13 cellular contexts compared by ENCODE assay signal in the genomic region with DNA sequence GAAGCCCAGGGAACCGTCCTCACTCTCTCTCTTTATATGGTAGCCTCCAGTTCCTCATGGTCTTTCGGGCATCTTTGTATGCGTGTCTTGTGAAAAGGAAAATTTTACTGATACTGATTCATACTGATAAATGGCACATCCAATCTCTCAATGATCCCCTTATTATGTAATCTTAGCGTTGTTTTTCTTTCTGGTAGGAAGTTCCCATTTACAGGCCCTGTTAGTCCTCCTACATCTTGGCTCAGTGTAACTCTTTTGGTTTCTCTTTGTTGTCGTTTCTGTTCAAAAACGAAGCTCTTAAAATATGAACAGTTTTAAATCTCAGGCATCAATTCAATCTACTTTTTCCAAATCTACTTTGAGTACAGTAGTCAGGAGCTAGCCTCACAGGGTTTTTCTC.
DNase-seq lines count a peak whose midpoint lies in the region; ATAC-seq, FAIRE-seq and TF ChIP-seq lines count a peak whose summit lies in the region.
"Had no signal": no experiment of that assay in that cellular context is flagged by ENCODE, and none has a peak within 500 bp of the region (broad histone marks: within the 10 kb centered on the region; RNA-seq: fewer than 3 reads in every experiment).

No MANE protein-coding gene starts in this region.

- H3K27ac ChIP-seq in GM12878 (ENCODE audit: control insufficient read depth, insufficient read depth), result peak overlapping the region; percentile 29
- no peak overlapping the region for H3K27ac ChIP-seq in CD8-positive, alpha-beta T cell (ENCODE audit: low read depth, low read length)

- no peaks in the 10 kb centered on the region for H3K9me3 Mint-ChIP-seq in stimulated activated memory B cell treated with anti-CD40 and anti-IgM and Interleukin-4, amounts not matched to agents 10 μg/mL and 1 μg/mL and 100 μg/mL, for 72 hours
- no peaks in the 10 kb centered on the region for H3K9me3 Mint-ChIP-seq in CD8-positive, alpha-beta T cell

- no peaks in the 10 kb centered on the region for H3K4me1 ChIP-seq in GM12878 (ENCODE audit: control insufficient read depth, insufficient read depth, low read length)
- H3K4me1 ChIP-seq in CD8-positive, alpha-beta T cell (ENCODE audit: insufficient read depth, low read length), result no peaks in the 10 kb centered on the region

- TF ChIP-seq CTCF in GM12878 (IDR thresholded peaks at IDR 0.05 in 2 of 3, conservative IDR thresholded peaks at IDR 0.05 in 1 of 3; ENCODE audit: control insufficient read depth in 2 of 3, extremely low read depth in 1 of 3, insufficient read depth in 1 of 3, low read depth in 3 of 3, low read length in 3 of 3), result no peak
- TF ChIP-seq CTCF in CD8-positive, alpha-beta T cell (IDR thresholded peaks at IDR 0.05), result no peak

- no peak for TF ChIP-seq POLR2A in GM12878 (IDR thresholded peaks at IDR 0.05; ENCODE audit: low read depth, low read length)

- peaks cover 13% of the 10 kb centered on the region for H3K36me3 Mint-ChIP-seq in stimulated activated memory B cell treated with anti-CD40 and anti-IgM and Interleukin-4, amounts not matched to agents 10 μg/mL and 1 μg/mL and 100 μg/mL, for 72 hours
- H3K36me3 Mint-ChIP-seq in CD8-positive, alpha-beta T cell, result peaks cover 65% of the 10 kb centered on the region

- DNase-seq in MV-4-11 (lab: John Stamatoyannopoulos, UW), result peak; percentile 29
- no peak for DNase-seq in GM12878 (ENCODE audit: low read depth, low spot score)
- peak; percentile 8 for DNase-seq in medulla oblongata (ENCODE audit: extremely low spot score)
- DNase-seq in CD8-positive, alpha-beta T cell, result no peak
- DNase-seq in activated CD8-positive, alpha-beta memory T cell treated with anti-CD3 and anti-CD28 coated beads for 24 hours, result no peak
- DNase-seq: activated CD4-positive, alpha-beta T cell treated with anti-CD3 and anti-CD28 coated beads, Interleukin-2, amount 10 ng/mL, durations not matched to agents 7 days and 5 days; activated gamma-delta T cell; Kasumi-1; kidney glomerular epithelial cell; occipital lobe; stimulated activated naive CD4-positive, alpha-beta T cell had no signal

- WGBS in GM12878 (ENCODE audit: insufficient coverage, insufficient replicate concordance, low lambda C conversion rate, missing lambda C conversion rate), result 84% methylated on average over 6 of the region's 6 CpGs

- SMC1A ChIA-PET in GM12878 (lab: Charles Lee; ENCODE audit: uncharacterized antibody, unreplicated experiment), result interaction anchor here (1.0 to 2.5 kb wide), 5 partner anchors 9 to 88 kb away, joined by 3 to 7 read pairs (median 5); no protein-coding TSS in a partner anchor

- CTCF ChIA-PET in GM12878 (lab: Yijun Ruan, JAX), result interaction anchor here (1.0 to 1.5 kb wide), 3 partner anchors 9 to 27 kb away, joined by 3 to 4 read pairs (median 4); no protein-coding TSS in a partner anchor
- CTCF ChIA-PET in CD8-positive, alpha-beta T cell (lab: Charles Lee), result interaction anchor here (1.0 kb wide), 1 partner anchor 14 kb away, joined by 3 read pairs; no protein-coding TSS in a partner anchor

- TF ChIP-seq RAD21 in GM12878 (IDR thresholded peaks at IDR 0.05; ENCODE audit: insufficient read depth, low read depth, low read length), result no peak

- intact Hi-C loops in GM12878 (cut with micrococcal nuclease; ENCODE audit: unreplicated experiment), result no loop called here
- intact Hi-C loops in CD8-positive, alpha-beta T cell (cut with DNase I, micrococcal nuclease), result no loop called here

- POLR2A ChIA-PET in GM12878 (lab: Charles Lee), result interaction anchor here (0.6 to 1.4 kb wide), 3 partner anchors 8 to 12 kb away, joined by 3 to 5 read pairs (median 3); no protein-coding TSS in a partner anchor
- POLR2A ChIA-PET in CD8-positive, alpha-beta T cell (lab: Charles Lee), result no interaction called here

- H3K4me3 Mint-ChIP-seq in stimulated activated memory B cell treated with anti-CD40 and anti-IgM and Interleukin-4, amounts not matched to agents 10 μg/mL and 1 μg/mL and 100 μg/mL, for 72 hours, result no peak overlapping the region
- no peak overlapping the region for H3K4me3 Mint-ChIP-seq in CD8-positive, alpha-beta T cell
- H3K4me3 Mint-ChIP-seq: activated CD4-positive, alpha-beta T cell treated with anti-CD3 and anti-CD28 coated beads, Interleukin-2, amount 10 ng/mL, durations not matched to agents 7 days and 5 days had no signal

- H3K4me2 ChIP-seq in GM12878 (ENCODE audit: control insufficient read depth, insufficient read depth), result peak overlapping the region; percentile 38; the same call in 1 of the 2 replicates

- no peak for FAIRE-seq in GM12878 (lab: Jason Lieb, UNC)

- H3K27me3 ChIP-seq in GM12878 (replicated peaks in 1 of 2; ENCODE audit: control insufficient read depth in 2 of 2, insufficient read depth in 2 of 2, low read length in 1 of 2), result no peaks in the 10 kb centered on the region
- no peaks in the 10 kb centered on the region for H3K27me3 ChIP-seq in CD8-positive, alpha-beta T cell (ENCODE audit: insufficient read depth, low read length)

- no peaks in the 10 kb centered on the region for H3K4me1 Mint-ChIP-seq in stimulated activated memory B cell treated with anti-CD40 and anti-IgM and Interleukin-4, amounts not matched to agents 10 μg/mL and 1 μg/mL and 100 μg/mL, for 72 hours
- H3K4me1 Mint-ChIP-seq in CD8-positive, alpha-beta T cell (ENCODE audit: low read depth), result no peaks in the 10 kb centered on the region
- H3K4me1 Mint-ChIP-seq: activated CD4-positive, alpha-beta T cell treated with anti-CD3 and anti-CD28 coated beads, Interleukin-2, amount 10 ng/mL, durations not matched to agents 7 days and 5 days had no signal

- no peak for ATAC-seq in GM12878
- ATAC-seq in stimulated activated memory B cell treated with anti-CD40 and anti-IgM and Interleukin-4, amounts not matched to agents 10 μg/mL and 1 μg/mL and 100 μg/mL, for 72 hours, result no peak
- ATAC-seq in HG02571 (IDR thresholded peaks at IDR 0.05; ENCODE audit: unreplicated experiment), result no peak
- no peak for ATAC-seq in CD8-positive, alpha-beta T cell

- no peaks in the 10 kb centered on the region for H3K79me2 ChIP-seq in GM12878 (ENCODE audit: control insufficient read depth, insufficient read depth, low read length)

- no peak overlapping the region for H3K9ac ChIP-seq in GM12878 (ENCODE audit: control insufficient read depth, insufficient read depth, low read length)

- H3K27me3 Mint-ChIP-seq in stimulated activated memory B cell treated with anti-CD40 and anti-IgM and Interleukin-4, amounts not matched to agents 10 μg/mL and 1 μg/mL and 100 μg/mL, for 72 hours, result no peaks in the 10 kb centered on the region
- H3K27me3 Mint-ChIP-seq in CD8-positive, alpha-beta T cell (ENCODE audit: low read depth), result no peaks in the 10 kb centered on the region
- H3K27me3 Mint-ChIP-seq: activated CD4-positive, alpha-beta T cell treated with anti-CD3 and anti-CD28 coated beads, Interleukin-2, amount 10 ng/mL, durations not matched to agents 7 days and 5 days had no signal

- TF ChIP-seq EP300 in GM12878 (IDR thresholded peaks at IDR 0.05; ENCODE audit: borderline replicate concordance in 1 of 2, control insufficient read depth in 1 of 2, low read depth in 2 of 2, low read length in 2 of 2), result no peak

- H3K36me3 ChIP-seq in GM12878 (ENCODE audit: control insufficient read depth in 2 of 2, insufficient read depth in 2 of 2, low read length in 1 of 2), result peaks cover 6% of the 10 kb centered on the region in 2 experiments
- H3K36me3 ChIP-seq in CD8-positive, alpha-beta T cell (ENCODE audit: insufficient read depth, low read length), result peaks cover 10% of the 10 kb centered on the region

- no peaks in the 10 kb centered on the region for H3K9me3 ChIP-seq in GM12878 (replicated peaks; ENCODE audit: control insufficient read depth, insufficient read depth, low read length)
- H3K9me3 ChIP-seq in CD8-positive, alpha-beta T cell (ENCODE audit: low read length), result no peaks in the 10 kb centered on the region

- BruUV-seq in GM12878 (replicated peaks; lab: Mats Ljungman, UMichigan), result no TSS peak

- RAD21 ChIA-PET in GM12878 (lab: Charles Lee; ENCODE audit: unreplicated experiment), result no interaction called here

- peak overlapping the region; percentile 75 for H2AFZ ChIP-seq in GM12878 (ENCODE audit: control insufficient read depth, low read depth, low read length)

- peak overlapping the region; percentile 7 for H3K27ac Mint-ChIP-seq in stimulated activated memory B cell treated with anti-CD40 and anti-IgM and Interleukin-4, amounts not matched to agents 10 μg/mL and 1 μg/mL and 100 μg/mL, for 72 hours
- no peak overlapping the region for H3K27ac Mint-ChIP-seq in CD8-positive, alpha-beta T cell
- H3K27ac Mint-ChIP-seq: activated CD4-positive, alpha-beta T cell treated with anti-CD3 and anti-CD28 coated beads, Interleukin-2, amount 10 ng/mL, durations not matched to agents 7 days and 5 days had no signal

- in situ Hi-C loops in GM12878 (cut with MboI), result no loop called here

- no peaks in the 10 kb centered on the region for H4K20me1 ChIP-seq in GM12878 (ENCODE audit: control insufficient read depth, insufficient read depth)

- H3K4me3 ChIP-seq in GM12878, result no peak overlapping the region
- H3K4me3 ChIP-seq in CD8-positive, alpha-beta T cell (ENCODE audit: low read depth, low read length), result no peak overlapping the region

TF ChIP-seq in GM12878, 131 proteins besides CTCF, POLR2A, EP300 and RAD21:
- TF ChIP-seq, protein P1, sequence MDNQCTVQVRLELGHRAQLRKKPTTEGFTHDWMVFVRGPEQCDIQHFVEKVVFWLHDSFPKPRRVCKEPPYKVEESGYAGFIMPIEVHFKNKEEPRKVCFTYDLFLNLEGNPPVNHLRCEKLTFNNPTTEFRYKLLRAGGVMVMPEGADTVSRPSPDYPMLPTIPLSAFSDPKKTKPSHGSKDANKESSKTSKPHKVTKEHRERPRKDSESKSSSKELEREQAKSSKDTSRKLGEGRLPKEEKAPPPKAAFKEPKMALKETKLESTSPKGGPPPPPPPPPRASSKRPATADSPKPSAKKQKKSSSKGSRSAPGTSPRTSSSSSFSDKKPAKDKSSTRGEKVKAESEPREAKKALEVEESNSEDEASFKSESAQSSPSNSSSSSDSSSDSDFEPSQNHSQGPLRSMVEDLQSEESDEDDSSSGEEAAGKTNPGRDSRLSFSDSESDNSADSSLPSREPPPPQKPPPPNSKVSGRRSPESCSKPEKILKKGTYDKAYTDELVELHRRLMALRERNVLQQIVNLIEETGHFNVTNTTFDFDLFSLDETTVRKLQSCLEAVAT (IDR thresholded peaks at IDR 0.05), result no peak

Comparison
In these comparisons a context has a peak if more than half of its experiments do, and no peak if none do; other contexts are left out.
1. DNase-seq: peak in MV-4-11 (single experiment) and medulla oblongata (single experiment); none in GM12878 (single experiment), CD8-positive, alpha-beta T cell (0 of 7) and activated CD8-positive, alpha-beta memory T cell treated with anti-CD3 and anti-CD28 coated beads for 24 hours (single experiment).